10 cellular contexts compared by ENCODE assay signal in genomic region chr3:115100806-115101205, GRCh38. TPM values are rescaled to one million over a fixed set of nuclear protein-coding genes. Genes with fewer than 3 reads are reported as not detected.
DNase-seq lines count a peak whose midpoint lies in the region; ATAC-seq, FAIRE-seq and TF ChIP-seq lines count a peak whose summit lies in the region.
"Had no signal": no experiment of that assay in that cellular context is flagged by ENCODE, and none has a peak within 500 bp of the region (broad histone marks: within the 10 kb centered on the region; RNA-seq: fewer than 3 reads in every experiment).

No MANE protein-coding gene starts in this region.

- H3K27me3 Mint-ChIP-seq in activated CD8-positive, alpha-beta T cell treated with anti-CD3 and anti-CD28 coated beads for 36 hours: no peaks in the 10 kb centered on the region
- H3K27me3 Mint-ChIP-seq in mesothelial cell of epicardium (ENCODE audit: low read depth): no peaks in the 10 kb centered on the region

- H3K4me3 Mint-ChIP-seq in activated CD8-positive, alpha-beta T cell treated with anti-CD3 and anti-CD28 coated beads for 36 hours: peak overlapping the region; percentile 72
- peak overlapping the region; percentile 63 for H3K4me3 Mint-ChIP-seq in mesothelial cell of epicardium

- H3K4me3 ChIP-seq in liver (ENCODE audit: low read depth in 1 of 3, low read length in 3 of 3) (peak overlapping the region in 1 of 3 donors; percentile 40), HepG2 (replicated peaks in 1 of 3; ENCODE audit: insufficient read depth in 1 of 3, low read depth in 2 of 3, low read length in 3 of 3) (no peak overlapping the region), WERI-Rb-1 (ENCODE audit: low read depth, low read length) (no peak overlapping the region)

- no peaks in the 10 kb centered on the region for H4K20me1 ChIP-seq in HepG2 (ENCODE audit: insufficient read depth, low read length)

- no peak for TF ChIP-seq CTCF in liver (IDR thresholded peaks at IDR 0.05; ENCODE audit: low read depth, low read length, missing input control)
- TF ChIP-seq CTCF in HepG2 (CRISPR knock-in tag; IDR thresholded peaks at IDR 0.05): no peak
- TF ChIP-seq CTCF in activated CD8-positive, alpha-beta T cell treated with anti-CD3 and anti-CD28 coated beads for 36 hours (IDR thresholded peaks at IDR 0.05): no peak
- no peak for TF ChIP-seq CTCF in mesothelial cell of epicardium (IDR thresholded peaks at IDR 0.05; ENCODE audit: unreplicated experiment)
- TF ChIP-seq CTCF in WERI-Rb-1 (IDR thresholded peaks at IDR 0.05; ENCODE audit: low read depth, low read length): no peak

- H3K36me3 Mint-ChIP-seq in activated CD8-positive, alpha-beta T cell treated with anti-CD3 and anti-CD28 coated beads for 36 hours (ENCODE audit: low read depth): peaks cover 10% of the 10 kb centered on the region
- peaks cover 18% of the 10 kb centered on the region for H3K36me3 Mint-ChIP-seq in mesothelial cell of epicardium

- H3K9me3 ChIP-seq in liver (ENCODE audit: control insufficient read depth in 4 of 4, low read length in 3 of 4) (peaks cover 0 to 6% (median 0%) of the 10 kb centered on the region in 4 donors), HepG2 (ENCODE audit: low read length) (no peaks in the 10 kb centered on the region), WERI-Rb-1 (ENCODE audit: severe bottlenecking) (no peaks in the 10 kb centered on the region)

- POLR2A ChIA-PET in HepG2 (lab: Yijun Ruan, JAX): interaction anchor here (1.2 kb wide), 1 partner anchor 45 kb away, joined by 3 read pairs; no protein-coding TSS in a partner anchor
- POLR2A ChIA-PET in activated CD8-positive, alpha-beta T cell treated with anti-CD3 and anti-CD28 coated beads for 36 hours (lab: Charles Lee): no interaction called here

- no peak for TF ChIP-seq POLR2A in HepG2 (IDR thresholded peaks at IDR 0.05; ENCODE audit: insufficient read depth in 1 of 2, low read depth in 2 of 2, low read length in 2 of 2)

- intact Hi-C loops in HepG2 (cut with micrococcal nuclease; ENCODE audit: unreplicated experiment): no loop called here
- intact Hi-C loops in activated CD8-positive, alpha-beta T cell treated with anti-CD3 and anti-CD28 coated beads for 36 hours (cut with micrococcal nuclease): no loop called here

- 61% methylated on average over 2 of the region's 2 CpGs for WGBS in liver
- WGBS in HepG2 (ENCODE audit: low lambda C conversion rate): 39% methylated on average over 2 of the region's 2 CpGs

- no peak overlapping the region; the same call in 1 of the 2 replicates for H3K4me2 ChIP-seq in HepG2 (ENCODE audit: low read depth, low read length)

- no peak for TF ChIP-seq RAD21 in liver (IDR thresholded peaks at IDR 0.05)
- TF ChIP-seq RAD21 in HepG2 (CRISPR knock-in tag; IDR thresholded peaks at IDR 0.05): no peak

- H3K4me1 ChIP-seq in liver (ENCODE audit: control insufficient read depth in 4 of 4, insufficient read depth in 4 of 4, low read length in 3 of 4) (peaks cover 0 to 22% (median 16%) of the 10 kb centered on the region in 4 donors), HepG2 (ENCODE audit: insufficient read depth, low read length) (peaks cover 18% of the 10 kb centered on the region)

- CTCF ChIA-PET in HepG2 (lab: Yijun Ruan, JAX; ENCODE audit: low intra/inter-chr PET ratio, low total read pairs): no interaction called here
- CTCF ChIA-PET in activated CD8-positive, alpha-beta T cell treated with anti-CD3 and anti-CD28 coated beads for 36 hours (lab: Charles Lee): interaction anchor here (0.7 to 3.3 kb wide), 6 partner anchors 9 to 68 kb away, joined by 3 to 29 read pairs (median 3); no protein-coding TSS in a partner anchor

- TF ChIP-seq EP300 in HepG2 (IDR thresholded peaks at IDR 0.05; ENCODE audit: low read depth in 2 of 2, low read length in 2 of 2) (no peak), HepG2 (CRISPR knock-in tag; IDR thresholded peaks at IDR 0.05; ENCODE audit: borderline replicate concordance) (no peak)

- no peak for FAIRE-seq in HepG2 (lab: Jason Lieb, UNC)
- FAIRE-seq: bronchial epithelial cell, RCC 7860 had no signal

- ATAC-seq in HepG2 (no peak), GM19455 (IDR thresholded peaks at IDR 0.05; ENCODE audit: unreplicated experiment) (no peak)
- no peak for ATAC-seq in activated CD8-positive, alpha-beta T cell treated with anti-CD3 and anti-CD28 coated beads for 36 hours

- H3K27ac Mint-ChIP-seq in activated CD8-positive, alpha-beta T cell treated with anti-CD3 and anti-CD28 coated beads for 36 hours: peak overlapping the region; percentile 79
- H3K27ac Mint-ChIP-seq in mesothelial cell of epicardium: no peak overlapping the region

- H3K79me2 ChIP-seq in HepG2 (ENCODE audit: insufficient read depth, low read length): no peaks in the 10 kb centered on the region

- H3K9ac ChIP-seq in liver (ENCODE audit: low read depth in 1 of 2, low read length in 2 of 2) (peak overlapping the region; percentile 21 to 77), HepG2 (ENCODE audit: insufficient read depth, low read depth, low read length) (no peak overlapping the region)

- in situ Hi-C loops in HepG2 (cut with HindIII; ENCODE audit: extremely low pct_ligation_motif_present, low pct_unique_long_range_greater_than_20kb): no loop called here

- peaks cover 40% of the 10 kb centered on the region for H3K4me1 Mint-ChIP-seq in activated CD8-positive, alpha-beta T cell treated with anti-CD3 and anti-CD28 coated beads for 36 hours (ENCODE audit: low read depth)
- H3K4me1 Mint-ChIP-seq in mesothelial cell of epicardium: peaks cover 28% of the 10 kb centered on the region

- no peaks in the 10 kb centered on the region for H3K27me3 ChIP-seq in liver (ENCODE audit: control insufficient read depth in 4 of 4, insufficient read depth in 4 of 4, low read length in 3 of 4)
- H3K27me3 ChIP-seq in HepG2 (ENCODE audit: control insufficient read depth in 1 of 2, insufficient read depth in 2 of 2, low read length in 2 of 2): no peaks in the 10 kb centered on the region
- no peaks in the 10 kb centered on the region for H3K27me3 ChIP-seq in WERI-Rb-1 (ENCODE audit: insufficient read depth, low read depth, severe bottlenecking)

- H3K36me3 ChIP-seq in liver (ENCODE audit: control insufficient read depth in 4 of 4, insufficient read depth in 3 of 4, low read depth in 1 of 4, low read length in 3 of 4) (peaks cover 0 to 2% (median 0%) of the 10 kb centered on the region in 4 donors), HepG2 (replicated peaks in 1 of 2; ENCODE audit: control insufficient read depth in 1 of 2, insufficient read depth in 2 of 2, low read length in 2 of 2) (no peaks in the 10 kb centered on the region), WERI-Rb-1 (no peaks in the 10 kb centered on the region)

- no TSS peak for BruUV-seq in HepG2 (replicated peaks; lab: Mats Ljungman, UMichigan)

- no peak overlapping the region for H2AFZ ChIP-seq in HepG2 (ENCODE audit: low read length)

- DNase-seq in HepG2 (ENCODE audit: low spot score) (no peak), mesothelial cell of epicardium (ENCODE audit: low spot score in 2 of 2, unreplicated experiment in 2 of 2) (no peak), WERI-Rb-1 (no peak), OCI-M1 (lab: John Stamatoyannopoulos, UW) (no peak)
- no peak for DNase-seq in activated CD8-positive, alpha-beta T cell treated with anti-CD3 and anti-CD28 coated beads for 36 hours
- no peak for DNase-seq in NK-92 treated with Interleukin-12 subunit alpha and Interleukin-12 subunit beta, amount 100 ng/mL, for 24 hours (lab: John Stamatoyannopoulos, UW)

- peaks cover 7% of the 10 kb centered on the region for H3K9me3 Mint-ChIP-seq in activated CD8-positive, alpha-beta T cell treated with anti-CD3 and anti-CD28 coated beads for 36 hours
- H3K9me3 Mint-ChIP-seq in mesothelial cell of epicardium: peaks cover 16% of the 10 kb centered on the region

- H3K27ac ChIP-seq in liver (ENCODE audit: low read depth in 1 of 2, low read length in 2 of 2) (peak overlapping the region in 1 of 2 donors; percentile 25), HepG2 (ENCODE audit: extremely low read length, insufficient read depth, low read length) (no peak overlapping the region), WERI-Rb-1 (no peak overlapping the region)

TF ChIP-seq in liver, 16 proteins besides CTCF, POLR2A, EP300 and RAD21 (continues in another document):
- TF ChIP-seq FOXA2 (IDR thresholded peaks at IDR 0.05): no peak
- TF ChIP-seq NR2F2 (IDR thresholded peaks at IDR 0.05): no peak

TF ChIP-seq in HepG2, 621 proteins besides CTCF, POLR2A, EP300 and RAD21 (continues in another document):
- TF ChIP-seq MAFF (IDR thresholded peaks at IDR 0.05; ENCODE audit: low read depth, low read length) (no peak), DNMT1 (CRISPR knock-in tag; IDR thresholded peaks at IDR 0.05) (no peak)

RNA-seq across cellular contexts. Expression of gene ZBTB20, which starts 46.3 kb away (rescaled TPM):
- total RNA-seq in liver (10 to 100 TPM in 1 of 2 donors, 1 to 10 TPM in 1; 8.4 to 83.2 TPM), HepG2 (2016; rRNA removed; fragmentation: Illumina TruSeq; extraction: Trizol) (7.7 and 8.8 TPM in 2 replicates), mesothelial cell of epicardium (27.1 to 30.7 TPM (median 30.4 TPM) in 3 replicates)
- polyA plus RNA-seq in liver (10 to 100 TPM in 1 of 2 donors, under 1 TPM in 1; 0.88 to 32.3 TPM), HepG2 (2011; rRNA removed) (1.5 and 1.9 TPM in 2 replicates)
- total RNA-seq in HepG2 (2016; cell fraction: cytosol; rRNA removed; fragmentation: Illumina TruSeq; extraction: Trizol; ENCODE audit: low read depth): 11.5 and 12.8 TPM in 2 replicates
- total RNA-seq in HepG2 (2016; cell fraction: insoluble cytoplasmic fraction; rRNA removed; fragmentation: Illumina TruSeq; extraction: Trizol): 6.2 and 8.2 TPM in 2 replicates
- total RNA-seq in HepG2 (2016; cell fraction: membrane; rRNA removed; fragmentation: Illumina TruSeq; extraction: Trizol): 12.2 and 13.4 TPM in 2 replicates
- 25.7 and 27.1 TPM in 2 replicates for total RNA-seq in HepG2 (2016; cell fraction: nucleus; rRNA removed; fragmentation: Illumina TruSeq; extraction: Trizol)
- 0.60 and 0.82 TPM in 2 replicates for polyA plus RNA-seq in HepG2 (2011; cell fraction: cytosol; rRNA removed)
- polyA plus RNA-seq in HepG2 (2011; cell fraction: nucleus; rRNA removed): 7.8 and 10.1 TPM in 2 replicates
- polyA plus RNA-seq in HepG2 (2012): 0.49 and 0.97 TPM in 2 replicates
- 0.09 and 0.28 TPM in 2 replicates for polyA plus RNA-seq in HepG2 (2016; cell fraction: cytosol; fragmentation: Illumina TruSeq; extraction: Trizol; ENCODE audit: low read depth)
- 0.16 and 0.39 TPM in 2 replicates for polyA plus RNA-seq in HepG2 (2016; cell fraction: insoluble cytoplasmic fraction; fragmentation: Illumina TruSeq; extraction: Trizol; ENCODE audit: low read depth)
- not detected in 2 replicates for polyA plus RNA-seq in HepG2 (2016; cell fraction: membrane; fragmentation: Illumina TruSeq; extraction: Trizol; ENCODE audit: low read depth)
- 0.85 and 1.2 TPM in 2 replicates for polyA plus RNA-seq in HepG2 (2016; cell fraction: nucleus; fragmentation: Illumina TruSeq; extraction: Trizol; ENCODE audit: insufficient read depth, low read depth)
- 66.0 and 85.3 TPM in 2 replicates for polyA minus RNA-seq in HepG2 (2011; rRNA and poly(A)+ RNA removed; ENCODE audit: low replicate concordance)
- polyA minus RNA-seq in HepG2 (2011; cell fraction: cytosol; rRNA and poly(A)+ RNA removed): 9.1 and 9.6 TPM in 2 replicates
- 102 and 114 TPM in 2 replicates for polyA minus RNA-seq in HepG2 (2011; cell fraction: nucleus; rRNA and poly(A)+ RNA removed)
- 1 to 10 TPM; 5.1 to 5.3 TPM for total RNA-seq in activated CD8-positive, alpha-beta T cell treated with anti-CD3 and anti-CD28 coated beads for 36 hours
